In genomic region chr6:77466055-77467028, GRCh38 we compare ENCODE assay signal across 8 cellular contexts. TPM values are rescaled to one million over a fixed set of nuclear protein-coding genes. Genes with fewer than 3 reads are reported as not detected.
A peak's percentile ranks its signal among the peaks of the same experiment; 100 is the strongest.
DNase-seq lines count a peak whose midpoint lies in the region; ATAC-seq and TF ChIP-seq lines count a peak whose summit lies in the region.

No MANE protein-coding gene starts in this region.

- peaks cover 58% of the 10 kb centered on the region for H3K27me3 Mint-ChIP-seq in activated naive CD4-positive, alpha-beta T cell treated with anti-CD3 and anti-CD28 coated beads for 36 hours (ENCODE audit: low read depth)
- H3K27me3 Mint-ChIP-seq in H9 (ENCODE audit: low read depth): peaks cover 75% of the 10 kb centered on the region
- H3K27me3 Mint-ChIP-seq in activated naive CD8-positive, alpha-beta T cell: peaks cover 46% of the 10 kb centered on the region

- H3K79me1 ChIP-seq in H9 (ENCODE audit: insufficient read depth, low read depth, low read length, poor library complexity, severe bottlenecking) (no peaks in the 10 kb centered on the region), trophoblast cell (ENCODE audit: low read length) (no peaks in the 10 kb centered on the region)

- H3K4me3 Mint-ChIP-seq in activated naive CD4-positive, alpha-beta T cell treated with anti-CD3 and anti-CD28 coated beads for 36 hours: peak overlapping the region; percentile 87
- peak overlapping the region; percentile 85 to 88 for H3K4me3 Mint-ChIP-seq in H9
- peak overlapping the region; percentile 85 for H3K4me3 Mint-ChIP-seq in activated naive CD8-positive, alpha-beta T cell

- H4K91ac ChIP-seq in H9 (ENCODE audit: insufficient read length, low read depth, low read length): no peak overlapping the region
- peak overlapping the region; percentile 26 for H4K91ac ChIP-seq in trophoblast cell (ENCODE audit: low read depth, low read length)

- H3T11ph ChIP-seq in H9 (ENCODE audit: low read length): no peak overlapping the region

- H3K9me3 Mint-ChIP-seq in activated naive CD4-positive, alpha-beta T cell treated with anti-CD3 and anti-CD28 coated beads for 36 hours: no peaks in the 10 kb centered on the region
- peaks cover 0 to 4% of the 10 kb centered on the region in 2 experiments; a peak in 1 of 5 replicates for H3K9me3 Mint-ChIP-seq in H9
- H3K9me3 Mint-ChIP-seq in activated naive CD8-positive, alpha-beta T cell (ENCODE audit: low read depth): peaks cover 4% of the 10 kb centered on the region

- H3K56ac ChIP-seq in H9 (ENCODE audit: insufficient read length, low read depth, low read length): no peak overlapping the region

- TF ChIP-seq POLR2A in heart left ventricle (IDR thresholded peaks at IDR 0.05): no peak

- peak overlapping the region; percentile 70 for H4K12ac ChIP-seq in trophoblast cell (ENCODE audit: low read depth, low read length)

- H3K36me3 Mint-ChIP-seq in activated naive CD4-positive, alpha-beta T cell treated with anti-CD3 and anti-CD28 coated beads for 36 hours (ENCODE audit: low read depth): no peaks in the 10 kb centered on the region
- peaks cover 0 to 2% (median 0%) of the 10 kb centered on the region in 3 experiments; a peak in 2 of 7 replicates for H3K36me3 Mint-ChIP-seq in H9 (ENCODE audit: insufficient read depth in 1 of 3, low read depth in 3 of 3)
- H3K36me3 Mint-ChIP-seq in activated naive CD8-positive, alpha-beta T cell: no peaks in the 10 kb centered on the region

- peak overlapping the region; percentile 92 for H3K4me2 ChIP-seq in H9 (ENCODE audit: insufficient read depth, insufficient read length, low read length)
- peak overlapping the region; percentile 93 for H3K4me2 ChIP-seq in trophoblast cell (ENCODE audit: low read length)

- intact Hi-C loops in activated naive CD4-positive, alpha-beta T cell treated with anti-CD3 and anti-CD28 coated beads for 36 hours (cut with micrococcal nuclease): loop anchor here (5.0 to 10.0 kb wide), 5 partner anchors 1148 to 1998 kb away; no protein-coding TSS in a partner anchor
- intact Hi-C loops in heart left ventricle (cut with DNase I): no loop called here

- H3K4me1 Mint-ChIP-seq in activated naive CD4-positive, alpha-beta T cell treated with anti-CD3 and anti-CD28 coated beads for 36 hours (ENCODE audit: low read depth): peaks cover 23% of the 10 kb centered on the region
- peaks cover 32 to 34% of the 10 kb centered on the region in 2 experiments for H3K4me1 Mint-ChIP-seq in H9
- peaks cover 20% of the 10 kb centered on the region for H3K4me1 Mint-ChIP-seq in activated naive CD8-positive, alpha-beta T cell (ENCODE audit: low read depth)

- H3K9me3 ChIP-seq in H9 (ENCODE audit: control insufficient read depth, low read depth, low read length) (no peaks in the 10 kb centered on the region), heart left ventricle (no peaks in the 10 kb centered on the region), trophoblast cell (ENCODE audit: insufficient read depth, low read depth, low read length) (no peaks in the 10 kb centered on the region)

- peaks cover 3% of the 10 kb centered on the region; the same call in 1 of the 2 replicates for H3K4me1 ChIP-seq in H9 (ENCODE audit: insufficient read depth, low read length)
- H3K4me1 ChIP-seq in heart left ventricle: peaks cover 0 to 30% (median 6%) of the 10 kb centered on the region in 12 donors
- peaks cover 8 to 18% of the 10 kb centered on the region in 2 experiments for H3K4me1 ChIP-seq in trophoblast cell (ENCODE audit: control insufficient read depth in 1 of 2, insufficient read depth in 2 of 2, low read length in 2 of 2)

- H3K23ac ChIP-seq in H9 (ENCODE audit: insufficient read length, low read depth, low read length): no peak overlapping the region
- H3K23ac ChIP-seq in trophoblast cell (ENCODE audit: low read length): no peak overlapping the region

- CTCF ChIA-PET in activated naive CD4-positive, alpha-beta T cell treated with anti-CD3 and anti-CD28 coated beads for 36 hours (lab: Charles Lee): interaction anchor here (0.5 to 2.9 kb wide), 3 partner anchors 21 to 1534 kb away, joined by 3 to 6 read pairs (median 4); no protein-coding TSS in a partner anchor

- H2AK5ac ChIP-seq in H9 (ENCODE audit: insufficient read length, low read length) (no peak overlapping the region), trophoblast cell (ENCODE audit: low read length) (no peak overlapping the region)

- H3K79me2 ChIP-seq in H9 (ENCODE audit: insufficient read depth, low read length) (no peaks in the 10 kb centered on the region), trophoblast cell (ENCODE audit: control insufficient read depth, insufficient read depth, low read length, poor library complexity) (no peaks in the 10 kb centered on the region)

- H3K9ac ChIP-seq in H9 (ENCODE audit: extremely low read depth, insufficient read length, low read length): peak overlapping the region; percentile 25
- H3K9ac ChIP-seq in trophoblast cell (ENCODE audit: low read length): peak overlapping the region; percentile 47

- H3K27ac ChIP-seq in H9 (ENCODE audit: insufficient read length, low read depth, low read length) (no peak overlapping the region), heart left ventricle (no peak overlapping the region), trophoblast cell (ENCODE audit: low read depth, low read length) (no peak overlapping the region)

- no peak overlapping the region for H3K27ac Mint-ChIP-seq in activated naive CD4-positive, alpha-beta T cell treated with anti-CD3 and anti-CD28 coated beads for 36 hours
- no peak overlapping the region for H3K27ac Mint-ChIP-seq in H9
- no peak overlapping the region for H3K27ac Mint-ChIP-seq in activated naive CD8-positive, alpha-beta T cell

- peaks cover 17% of the 10 kb centered on the region; the same call in 1 of the 2 replicates for H3K27me3 ChIP-seq in H9 (ENCODE audit: insufficient read depth, low read length)
- peaks cover 20 to 61% (median 45%) of the 10 kb centered on the region in 9 donors for H3K27me3 ChIP-seq in heart left ventricle
- H3K27me3 ChIP-seq in trophoblast cell (ENCODE audit: insufficient read depth, low read length): peaks cover 13% of the 10 kb centered on the region

- H2BK15ac ChIP-seq in H9 (ENCODE audit: low read depth, low read length): no peak overlapping the region

- H2BK120ac ChIP-seq in H9 (ENCODE audit: low read depth, low read length, poor library complexity, severe bottlenecking) (no peak overlapping the region), trophoblast cell (ENCODE audit: insufficient read depth, low read length, poor library complexity) (no peak overlapping the region)

- H3K4ac ChIP-seq in H9 (ENCODE audit: low read depth, low read length): no peak overlapping the region
- no peak overlapping the region for H3K4ac ChIP-seq in trophoblast cell (ENCODE audit: low read depth, low read length)

- H4K5ac ChIP-seq in H9 (ENCODE audit: insufficient read length, low read depth, low read length): no peak overlapping the region

- no CpG with 5 or more reads among the region's 36 CpGs for WGBS in H9 (ENCODE audit: extremely low coverage, insufficient read length, low lambda C conversion rate)
- 2 to 3% (median 3%) methylated on average over 36 of the region's 36 CpGs for WGBS in heart left ventricle, 4 donors
- no CpG with 5 or more reads among the region's 36 CpGs for WGBS in trophoblast cell (ENCODE audit: extremely low coverage, insufficient coverage, insufficient read length)

- H3K36me3 ChIP-seq in heart left ventricle: no peaks in the 10 kb centered on the region
- no peaks in the 10 kb centered on the region for H3K36me3 ChIP-seq in trophoblast cell (ENCODE audit: control insufficient read depth in 1 of 2, insufficient read depth in 2 of 2, low read length in 2 of 2)

- no peaks in the 10 kb centered on the region for H4K20me1 ChIP-seq in H9 (ENCODE audit: control insufficient read depth, insufficient read depth, insufficient read length)

- H3K18ac ChIP-seq in H9 (ENCODE audit: insufficient read length, low read depth, low read length): no peak overlapping the region
- H3K18ac ChIP-seq in trophoblast cell (ENCODE audit: low read length): no peak overlapping the region

- H4K8ac ChIP-seq in H9 (replicated peaks; ENCODE audit: insufficient read length, low read depth, low read length) (no peak overlapping the region), trophoblast cell (ENCODE audit: low read depth, low read length) (peak overlapping the region; percentile 74)

- H3K14ac ChIP-seq in H9 (ENCODE audit: insufficient read depth, low read length) (peak overlapping the region; percentile 11; the same call in 1 of the 2 replicates), trophoblast cell (ENCODE audit: low read length) (no peak overlapping the region)

- no peak overlapping the region for H2BK12ac ChIP-seq in H9 (ENCODE audit: insufficient read length, low read depth, low read length)
- no peak overlapping the region for H2BK12ac ChIP-seq in trophoblast cell (ENCODE audit: low read length)

- peak; percentile 59 for DNase-seq in activated naive CD4-positive, alpha-beta T cell treated with anti-CD3 and anti-CD28 coated beads for 36 hours
- no peak for DNase-seq in activated naive CD4-positive, alpha-beta T cell treated with anti-CD3 and anti-CD28 coated beads, Interleukin-2, amount 50 U/mL, for 16 hours
- DNase-seq in H9 (peak; percentile 76), LNCaP clone FGC (ENCODE audit: low read depth) (no peak), heart left ventricle (peak in 2 of 5 donors; percentile 10 to 38), trophoblast cell (no peak), NCI-H1694 (lab: John Stamatoyannopoulos, UW) (no peak)

- H2BK5ac ChIP-seq in H9 (ENCODE audit: insufficient read length, low read length): no peak overlapping the region
- no peak overlapping the region for H2BK5ac ChIP-seq in trophoblast cell (ENCODE audit: low read depth, low read length, poor library complexity)

- H3K4me3 ChIP-seq in LNCaP clone FGC (ENCODE audit: low read depth, low read length) (no peak overlapping the region), heart left ventricle (peak overlapping the region; percentile 6 to 63 (median 52)), trophoblast cell (ENCODE audit: low read depth, low read length) (peak overlapping the region; percentile 62)

- no peak overlapping the region for H2BK20ac ChIP-seq in H9 (ENCODE audit: low read depth, low read length, poor library complexity, severe bottlenecking)

- H2AFZ ChIP-seq in H9 (ENCODE audit: low read length) (peak overlapping the region; percentile 98), trophoblast cell (ENCODE audit: insufficient read depth, low read length, poor library complexity) (peak overlapping the region; percentile 77)

- ATAC-seq in heart left ventricle: peak; percentile 66 to 88 (median 82)

- TF ChIP-seq CTCF in H9 (conservative IDR thresholded peaks at IDR 0.05): peak; percentile 71
- peak; percentile 53 for TF ChIP-seq CTCF in LNCaP clone FGC (IDR thresholded peaks at IDR 0.05; ENCODE audit: control insufficient read depth, extremely low read depth, insufficient read depth)
- TF ChIP-seq CTCF in heart left ventricle (IDR thresholded peaks at IDR 0.05): peak in 11 of 12 donors; percentile 12 to 58 (median 39)

- peaks cover 36% of the 10 kb centered on the region for H3K23me2 ChIP-seq in H9 (ENCODE audit: insufficient read length, low read depth, low read length, poor library complexity, severe bottlenecking)

RNA-seq across cellular contexts. Expression of gene HTR1B, which starts 3.1 kb away (rescaled TPM):
- total RNA-seq in activated naive CD4-positive, alpha-beta T cell treated with anti-CD3 and anti-CD28 coated beads for 36 hours: not detected
- total RNA-seq in H9 (2021): 0.83 and 1.1 TPM in 2 replicates
- under 1 TPM in 1 of 9 donors, not detected in 8; 0.10 TPM for total RNA-seq in heart left ventricle
- under 1 TPM in 1 of 2 donors, not detected in 1; 0.03 TPM for polyA plus RNA-seq in heart left ventricle
- 0.51 and 0.53 TPM in 2 replicates for polyA plus RNA-seq in trophoblast cell (2013)

Comparison
In these comparisons a context has a peak if more than half of its experiments do, and no peak if none do; other contexts are left out.
1. DNase-seq: peak in activated naive CD4-positive, alpha-beta T cell treated with anti-CD3 and anti-CD28 coated beads for 36 hours (single experiment) and H9 (single experiment); none in activated naive CD4-positive, alpha-beta T cell treated with anti-CD3 and anti-CD28 coated beads, Interleukin-2, amount 50 U/mL, for 16 hours (single experiment), LNCaP clone FGC (single experiment), trophoblast cell (0 of 2) and NCI-H1694 (single experiment).
2. Peak in every context shown above with its lines, with median percentiles within 50 percentile points of each other: H3K4me3 Mint-ChIP-seq and CTCF ChIP-seq.